In the genomic region with DNA sequence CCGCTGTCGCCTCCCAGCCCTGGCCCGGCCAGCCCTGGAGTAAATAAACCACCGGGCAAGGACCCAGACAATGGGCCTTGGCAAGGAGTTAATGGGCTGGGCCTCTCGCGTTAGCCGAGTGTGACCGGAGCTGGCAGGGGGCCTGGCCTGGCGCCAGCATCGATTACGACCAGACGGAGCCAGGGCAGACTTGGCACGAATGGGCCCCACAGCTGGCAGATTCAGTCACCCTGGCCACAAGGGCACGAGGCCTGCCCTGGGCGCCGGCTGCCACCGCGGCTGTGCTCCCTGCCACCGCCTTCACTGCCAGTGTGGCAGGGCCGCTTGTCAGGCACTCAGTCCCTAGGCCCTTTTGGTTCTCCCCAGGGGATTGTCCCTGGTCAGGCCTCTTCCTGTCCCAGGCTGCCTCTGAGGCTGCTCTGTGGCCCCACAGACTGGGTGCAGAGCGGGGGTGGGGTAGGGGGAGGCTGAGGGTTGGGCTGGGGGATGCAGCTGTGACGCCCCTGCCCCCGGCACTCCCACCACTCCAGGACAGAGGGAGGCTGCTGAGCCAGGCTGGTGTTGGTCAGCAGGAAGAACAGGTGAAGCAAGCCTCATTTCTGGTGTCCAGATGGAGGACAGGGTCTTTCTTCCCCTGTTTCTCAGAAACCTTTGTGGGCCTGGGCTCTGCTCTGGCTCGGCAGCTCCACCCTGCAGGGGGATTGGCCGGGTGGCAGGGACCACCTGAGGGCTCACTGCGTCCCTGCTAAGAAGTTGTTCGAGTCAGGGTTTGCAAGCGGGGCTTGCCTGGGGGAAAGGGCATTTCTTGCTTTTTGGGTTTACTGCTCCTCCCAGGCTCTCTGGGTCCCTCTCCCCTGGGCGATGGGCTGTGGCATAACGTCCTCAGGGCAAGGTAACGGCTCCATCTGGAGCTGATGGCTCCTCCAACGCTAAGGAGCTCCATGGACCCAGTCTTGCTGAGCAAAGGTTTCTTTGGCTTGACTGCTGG, we compare ENCODE assay signal across 8 cellular contexts. TPM values are rescaled to one million over a fixed set of nuclear protein-coding genes. Genes with fewer than 3 reads are reported as not detected.
A peak's percentile ranks its signal among the peaks of the same experiment; 100 is the strongest.
DNase-seq lines count a peak whose midpoint lies in the region; ATAC-seq and TF ChIP-seq lines count a peak whose summit lies in the region.

No MANE protein-coding gene starts in this region.

- H3K27ac ChIP-seq in effector memory CD4-positive, alpha-beta T cell (ENCODE audit: insufficient read depth, low read length, poor library complexity, severe bottlenecking) = peak overlapping the region; percentile 4
- peak overlapping the region in 1 of 2 donors; percentile 20 for H3K27ac ChIP-seq in aorta (ENCODE audit: low read depth in 1 of 2, low read length in 2 of 2)

- TF ChIP-seq CTCF in mucosa of descending colon (IDR thresholded peaks at IDR 0.05) = no peak

- peak; percentile 72 for ATAC-seq in GM19035 (IDR thresholded peaks at IDR 0.05; ENCODE audit: unreplicated experiment)
- ATAC-seq in HG03521 (IDR thresholded peaks at IDR 0.05; ENCODE audit: unreplicated experiment) = peak; percentile 46
- ATAC-seq in mucosa of descending colon = peak; percentile 93
- peak; percentile 96 for ATAC-seq in aorta (ENCODE audit: low FRiP score)
- ATAC-seq in HG02870 (IDR thresholded peaks at IDR 0.05; ENCODE audit: unreplicated experiment) = no peak

- peak; percentile 87 for DNase-seq in A172 (ENCODE audit: low spot score)
- DNase-seq in NCI-H748 treated with DMSO at 0.1 percent for 48 hours (lab: John Stamatoyannopoulos, UW) = peak; percentile 83
- DNase-seq in effector memory CD4-positive, alpha-beta T cell = no peak
- DNase-seq in mucosa of descending colon = peak; percentile 95 to 98 (median 96)
- peak; percentile 95 to 97 for DNase-seq in aorta

- H3K4me3 ChIP-seq in effector memory CD4-positive, alpha-beta T cell (ENCODE audit: insufficient read depth, low read depth, low read length, poor library complexity, severe bottlenecking) = no peak overlapping the region
- H3K4me3 ChIP-seq in mucosa of descending colon (no peak overlapping the region), aorta (ENCODE audit: low read length in 2 of 2) (no peak overlapping the region)

- 21% methylated on average over 32 of the region's 32 CpGs for WGBS in aorta, 2 donors

- intact Hi-C loops in mucosa of descending colon (cut with DNase I, micrococcal nuclease) = no loop called here
- intact Hi-C loops in aorta (cut with DNase I) = loop anchor here in 1 of 2 donors (2.0 kb wide), 1 partner anchor 35 kb away; no protein-coding TSS in a partner anchor

- no peaks in the 10 kb centered on the region for H3K27me3 ChIP-seq in effector memory CD4-positive, alpha-beta T cell (replicated peaks; ENCODE audit: control insufficient read depth, insufficient read depth, low read length, poor library complexity, severe bottlenecking)
- no peaks in the 10 kb centered on the region for H3K27me3 ChIP-seq in aorta (ENCODE audit: control insufficient read depth in 1 of 2, insufficient read depth in 2 of 2, low read length in 1 of 2)

- no peaks in the 10 kb centered on the region for H3K9me3 ChIP-seq in effector memory CD4-positive, alpha-beta T cell (ENCODE audit: control insufficient read depth, low read length)
- no peaks in the 10 kb centered on the region for H3K9me3 ChIP-seq in mucosa of descending colon
- H3K9me3 ChIP-seq in aorta (ENCODE audit: control insufficient read depth, low read length) = no peaks in the 10 kb centered on the region

- no peaks in the 10 kb centered on the region for H3K36me3 ChIP-seq in effector memory CD4-positive, alpha-beta T cell (ENCODE audit: control insufficient read depth, insufficient read depth, low read length)
- H3K36me3 ChIP-seq in mucosa of descending colon (ENCODE audit: low read depth) = no peaks in the 10 kb centered on the region
- no peaks in the 10 kb centered on the region for H3K36me3 ChIP-seq in aorta (ENCODE audit: control insufficient read depth in 1 of 2, insufficient read depth in 2 of 2, low read length in 1 of 2)

- no peaks in the 10 kb centered on the region for H3K4me1 ChIP-seq in effector memory CD4-positive, alpha-beta T cell (ENCODE audit: control insufficient read depth, insufficient read depth, low read length, poor library complexity, severe bottlenecking)
- peaks cover 30% of the 10 kb centered on the region for H3K4me1 ChIP-seq in mucosa of descending colon (ENCODE audit: low read depth)
- peaks cover 0 to 4% of the 10 kb centered on the region in 2 donors for H3K4me1 ChIP-seq in aorta (ENCODE audit: control insufficient read depth in 1 of 2, insufficient read depth in 2 of 2, low read length in 2 of 2)

RNA-seq across cellular contexts. Expression of a gene that starts 30.5 kb away (rescaled TPM):
- total RNA-seq in A172 (2014; rRNA removed; shearing (Covaris generic)) = 337 and 421 TPM in 2 replicates
- total RNA-seq in mucosa of descending colon (100 to 1,000 TPM; 131 to 154 (median 142) TPM), aorta (100 to 1,000 TPM; 154 to 161 TPM)
- 100 to 1,000 TPM; 367 to 437 TPM for polyA plus RNA-seq in aorta

RNA-seq across cellular contexts. Expression of a gene that starts 39.2 kb away (rescaled TPM):
- 0.83 and 1.8 TPM in 2 replicates for total RNA-seq in A172 (2014; rRNA removed; shearing (Covaris generic))
- total RNA-seq in mucosa of descending colon = 10 to 100 TPM; 12.6 to 32.1 (median 28.7) TPM
- 10 to 100 TPM in 1 of 2 donors, 1 to 10 TPM in 1; 6.0 to 17.3 TPM for total RNA-seq in aorta
- 1 to 10 TPM; 4.3 to 5.6 TPM for polyA plus RNA-seq in aorta

Comparison
In these comparisons a context has a peak if more than half of its experiments do, and no peak if none do; other contexts are left out.
1. DNase-seq: peak in A172 (single experiment), NCI-H748 treated with DMSO at 0.1 percent for 48 hours (single experiment), mucosa of descending colon (3 of 3) and aorta (2 of 2); none in effector memory CD4-positive, alpha-beta T cell (0 of 3).